11 cellular contexts compared by ENCODE assay signal in genomic region chr1:147611021-147611426, GRCh38. TPM values are rescaled to one million over a fixed set of nuclear protein-coding genes. Genes with fewer than 3 reads are reported as not detected.
DNase-seq lines count a peak whose midpoint lies in the region; ATAC-seq and TF ChIP-seq lines count a peak whose summit lies in the region.
"Had no signal": no experiment of that assay in that cellular context is flagged by ENCODE, and none has a peak within 500 bp of the region (broad histone marks: within the 10 kb centered on the region; RNA-seq: fewer than 3 reads in every experiment).

No MANE protein-coding gene starts in this region.

- no peak overlapping the region for H3K23ac ChIP-seq in trophoblast cell (ENCODE audit: low read length)

- WGBS in trophoblast cell (ENCODE audit: extremely low coverage, insufficient coverage, insufficient read length): no CpG with 5 or more reads among the region's 3 CpGs

- no peak overlapping the region for H3K9ac ChIP-seq in trophoblast cell (ENCODE audit: low read length)

- H3K9me3 ChIP-seq in ascending aorta (no peaks in the 10 kb centered on the region), trophoblast cell (ENCODE audit: insufficient read depth, low read depth, low read length) (no peaks in the 10 kb centered on the region)

- H3K4me1 ChIP-seq in ascending aorta: peaks cover 5 to 10% of the 10 kb centered on the region in 2 donors
- H3K4me1 ChIP-seq in trophoblast cell (ENCODE audit: control insufficient read depth in 1 of 2, insufficient read depth in 2 of 2, low read length in 2 of 2): no peaks in the 10 kb centered on the region

- TF ChIP-seq CTCF in ascending aorta (IDR thresholded peaks at IDR 0.05): no peak

- H4K91ac ChIP-seq in trophoblast cell (ENCODE audit: low read depth, low read length): no peak overlapping the region

- H2BK5ac ChIP-seq in trophoblast cell (ENCODE audit: low read depth, low read length, poor library complexity): no peak overlapping the region

- no peaks in the 10 kb centered on the region for H3K79me2 ChIP-seq in trophoblast cell (ENCODE audit: control insufficient read depth, insufficient read depth, low read length, poor library complexity)

- no peak overlapping the region for H3K14ac ChIP-seq in trophoblast cell (ENCODE audit: low read length)

- DNase-seq in NCI-H748 treated with DMSO at 0.1 percent for 48 hours (lab: John Stamatoyannopoulos, UW): peak; percentile 28
- DNase-seq in ascending aorta (ENCODE audit: low spot score in 2 of 2): no peak
- DNase-seq in NCI-H1694 (lab: John Stamatoyannopoulos, UW): no peak
- DNase-seq in activated CD4-positive, alpha-beta T cell treated with anti-CD3 and anti-CD28 coated beads for 48 hours: no peak
- no peak for DNase-seq in trophoblast cell
- DNase-seq: CD8-positive, alpha-beta memory T cell; IMR-90; stimulated activated naive B cell treated with anti-CD40 and anti-IgM and Interleukin-4, amounts not matched to agents 10 μg/mL and 1 μg/mL and 100 μg/mL, for 72 hours had no signal

- H3K4ac ChIP-seq in trophoblast cell (ENCODE audit: low read depth, low read length): no peak overlapping the region

- H3K27me3 ChIP-seq in ascending aorta (no peaks in the 10 kb centered on the region), trophoblast cell (ENCODE audit: insufficient read depth, low read length) (no peaks in the 10 kb centered on the region)

- H2AK5ac ChIP-seq in trophoblast cell (ENCODE audit: low read length): no peak overlapping the region

- H3K4me3 ChIP-seq in ascending aorta: no peak overlapping the region
- H3K4me3 ChIP-seq in trophoblast cell (ENCODE audit: low read depth, low read length): no peak overlapping the region

- no peak overlapping the region for H4K8ac ChIP-seq in trophoblast cell (ENCODE audit: low read depth, low read length)

- no peak overlapping the region for H3K4me2 ChIP-seq in trophoblast cell (ENCODE audit: low read length)

- ATAC-seq in GM18511 (IDR thresholded peaks at IDR 0.05; ENCODE audit: unreplicated experiment) (peak; percentile 89), GM21360 (IDR thresholded peaks at IDR 0.05; ENCODE audit: unreplicated experiment) (peak; percentile 71), HG02981 (IDR thresholded peaks at IDR 0.05; ENCODE audit: unreplicated experiment) (peak; percentile 70)
- ATAC-seq: stimulated activated naive B cell treated with anti-CD40 and anti-IgM and Interleukin-4, amounts not matched to agents 10 μg/mL and 1 μg/mL and 100 μg/mL, for 72 hours had no signal

- H4K12ac ChIP-seq in trophoblast cell (ENCODE audit: low read depth, low read length): no peak overlapping the region

- no peak overlapping the region for H3K18ac ChIP-seq in trophoblast cell (ENCODE audit: low read length)

- H3K36me3 ChIP-seq in ascending aorta (peaks cover 38 to 59% of the 10 kb centered on the region in 2 donors), trophoblast cell (ENCODE audit: control insufficient read depth in 1 of 2, insufficient read depth in 2 of 2, low read length in 2 of 2) (peaks cover 16 to 30% of the 10 kb centered on the region in 2 experiments)

- H2BK120ac ChIP-seq in trophoblast cell (ENCODE audit: insufficient read depth, low read length, poor library complexity): no peak overlapping the region

- no peak overlapping the region for H3K27ac ChIP-seq in ascending aorta
- H3K27ac ChIP-seq in trophoblast cell (ENCODE audit: low read depth, low read length): no peak overlapping the region

- H3K79me1 ChIP-seq in trophoblast cell (ENCODE audit: low read length): no peaks in the 10 kb centered on the region

- intact Hi-C loops in ascending aorta (cut with DNase I): no loop called here

- no peak overlapping the region for H2AFZ ChIP-seq in trophoblast cell (ENCODE audit: insufficient read depth, low read length, poor library complexity)

- no peak overlapping the region for H2BK12ac ChIP-seq in trophoblast cell (ENCODE audit: low read length)

RNA-seq across cellular contexts. Expression of gene ACP6, which starts 59.3 kb away (rescaled TPM):
- total RNA-seq in ascending aorta: 7.5 TPM
- 3.2 and 3.6 TPM in 2 replicates for polyA plus RNA-seq in trophoblast cell (2013)
